Comparison of ENCODE assay signal across 19 cellular contexts in genomic region chr17:427327-427726, GRCh38.
"Had no signal": no experiment of that assay in that cellular context is flagged by ENCODE, and none has a peak within 500 bp of the region (broad histone marks: within the 10 kb centered on the region; RNA-seq: fewer than 3 reads in every experiment).

No MANE protein-coding gene starts in this region.

- H3K4me3 Mint-ChIP-seq: activated T-helper 1 cell treated with anti-CD3 and anti-CD28 coated beads, Interleukin-12 subunit alpha, Interleukin-12 subunit beta, Interleukin-2, Interleukin-4 antibody, amounts not matched to agents 30 ng/mL and 10 ng/mL and 1 ng/mL, durations not matched to agents 14 hours and 24 hours and 36 hours; brain; memory B cell; nephron; stimulated activated effector memory CD8-positive, alpha-beta T cell treated with anti-CD3 and anti-CD28 coated beads, Interleukin-12 subunit alpha, Interleukin-12 subunit beta, amount 100 ng/mL, for 72 hours had no signal

- ATAC-seq: heart right ventricle; left cardiac atrium; sciatic nerve; stimulated activated effector memory CD8-positive, alpha-beta T cell treated with anti-CD3 and anti-CD28 coated beads, Interleukin-12 subunit alpha, Interleukin-12 subunit beta, amount 100 ng/mL, for 72 hours had no signal

- H3K27me3 ChIP-seq: transverse colon had no signal

- H3K9me3 Mint-ChIP-seq: activated naive CD4-positive, alpha-beta T cell treated with anti-CD3 and anti-CD28 coated beads, Interleukin-2, amount 50 U/mL, for 72 hours; memory B cell; stimulated activated effector memory CD8-positive, alpha-beta T cell treated with anti-CD3 and anti-CD28 coated beads, Interleukin-12 subunit alpha, Interleukin-12 subunit beta, amount 100 ng/mL, for 72 hours had no signal

- H3K4me3 ChIP-seq: heart right ventricle, transverse colon had no signal

- H3K36me3 ChIP-seq: heart right ventricle, transverse colon had no signal

- H3K27ac ChIP-seq: heart right ventricle, transverse colon had no signal

- H3K4me1 Mint-ChIP-seq: memory B cell; nephron; stimulated activated effector memory CD8-positive, alpha-beta T cell treated with anti-CD3 and anti-CD28 coated beads, Interleukin-12 subunit alpha, Interleukin-12 subunit beta, amount 100 ng/mL, for 72 hours had no signal

- DNase-seq: activated CD4-positive, alpha-beta T cell treated with anti-CD3 and anti-CD28 coated beads for 4 hours; activated CD4-positive, alpha-beta T cell treated with anti-CD3 and anti-CD28 coated beads, Interleukin-2, amount 50 U/mL, for 48 hours; activated gamma-delta T cell; aorta; heart right ventricle; islet precursor cell; left cardiac atrium; posterior cingulate gyrus; small intestine; stimulated activated CD4-positive, alpha-beta T cell treated with anti-CD3 and anti-CD28 coated beads, Interleukin-2, amount 100 ng/mL, for 24 hours; T-helper 9 cell; transverse colon had no signal

- H3K27me3 Mint-ChIP-seq: memory B cell had no signal

- H3K27ac Mint-ChIP-seq: brain; memory B cell; nephron; stimulated activated effector memory CD8-positive, alpha-beta T cell treated with anti-CD3 and anti-CD28 coated beads, Interleukin-12 subunit alpha, Interleukin-12 subunit beta, amount 100 ng/mL, for 72 hours had no signal
